7 cellular contexts compared by ENCODE assay signal in the genomic region with DNA sequence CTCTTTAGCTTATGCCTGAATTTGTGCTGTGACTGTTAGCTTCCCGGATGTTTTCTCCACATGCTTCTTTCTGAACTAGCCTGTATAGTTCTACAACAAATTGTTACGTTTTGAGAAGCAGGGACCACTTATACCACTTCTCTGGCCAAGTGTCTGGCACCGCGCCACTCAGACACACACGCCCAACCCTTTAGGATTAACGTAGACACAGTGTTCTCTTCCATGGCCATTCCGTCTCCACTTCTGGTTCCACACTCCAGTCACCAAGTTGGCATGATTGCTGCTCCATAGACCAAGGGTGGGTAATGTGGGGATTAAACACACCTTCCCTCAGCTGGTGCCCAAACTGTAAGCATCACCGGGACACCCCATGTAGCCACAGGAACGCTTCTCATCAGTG. TPM values are rescaled to one million over a fixed set of nuclear protein-coding genes. Genes with fewer than 3 reads are reported as not detected.
A peak's percentile ranks its signal among the peaks of the same experiment; 100 is the strongest.
DNase-seq lines count a peak whose midpoint lies in the region; ATAC-seq and TF ChIP-seq lines count a peak whose summit lies in the region.

No MANE protein-coding gene starts in this region.

- H3K27ac ChIP-seq in HUES48 (ENCODE audit: low read depth, low read length) = no peak overlapping the region
- no peak overlapping the region for H3K27ac ChIP-seq in fibroblast of lung (ENCODE audit: insufficient read depth, low read length)

- peak overlapping the region; percentile 71 for H3K4me3 ChIP-seq in HUES48 (ENCODE audit: low read depth, low read length)
- H3K4me3 ChIP-seq in fibroblast of lung (replicated peaks in 1 of 4; ENCODE audit: control extremely low read depth in 1 of 4, insufficient read depth in 1 of 4, low read depth in 3 of 4, low read length in 4 of 4) = peak overlapping the region in 2 of 4 experiments; percentile 60 to 73
- H3K4me3 ChIP-seq in skeletal muscle satellite cell (ENCODE audit: low read length) = peak overlapping the region; percentile 81

- H2AFZ ChIP-seq in fibroblast of lung (ENCODE audit: low read length) = peak overlapping the region; percentile 29

- no peaks in the 10 kb centered on the region for H3K36me3 ChIP-seq in HUES48 (ENCODE audit: control insufficient read depth, insufficient read depth, low read length)
- no peaks in the 10 kb centered on the region for H3K36me3 ChIP-seq in fibroblast of lung (ENCODE audit: control insufficient read depth, insufficient read depth, low read length)
- no peaks in the 10 kb centered on the region for H3K36me3 ChIP-seq in skeletal muscle satellite cell (ENCODE audit: insufficient read depth, low read length)

- no peaks in the 10 kb centered on the region for H3K9me3 ChIP-seq in HUES48 (ENCODE audit: control insufficient read depth, insufficient read depth, low read length)
- H3K9me3 ChIP-seq in fibroblast of lung (ENCODE audit: control insufficient read depth, insufficient read depth, low read depth, low read length) = no peaks in the 10 kb centered on the region
- H3K9me3 ChIP-seq in skeletal muscle satellite cell (replicated peaks; ENCODE audit: low read length) = no peaks in the 10 kb centered on the region

- DNase-seq in NCI-H69 (lab: John Stamatoyannopoulos, UW) (peak; percentile 56), fibroblast of lung (ENCODE audit: low read depth in 2 of 2) (no peak), NOMO-1 (lab: John Stamatoyannopoulos, UW; ENCODE audit: unreplicated experiment in 2 of 2) (no peak), sciatic nerve (ENCODE audit: low spot score) (no peak)
- DNase-seq in stimulated activated CD4-positive, alpha-beta T cell treated with anti-CD3 and anti-CD28 coated beads, Interleukin-15, amount 100 ng/mL, for 24 hours = no peak

- H3K27me3 ChIP-seq in HUES48 (ENCODE audit: control insufficient read depth, insufficient read depth, low read length) (peaks cover 30% of the 10 kb centered on the region), fibroblast of lung (ENCODE audit: control insufficient read depth, insufficient read depth, low read length) (peaks cover 20% of the 10 kb centered on the region), skeletal muscle satellite cell (ENCODE audit: control insufficient read depth, insufficient read depth, low read length) (peaks cover 47% of the 10 kb centered on the region)

- H3K4me1 ChIP-seq in HUES48 (ENCODE audit: control insufficient read depth, insufficient read depth, low read length) = peaks cover 43% of the 10 kb centered on the region
- H3K4me1 ChIP-seq in fibroblast of lung (ENCODE audit: control insufficient read depth, extremely low read depth, insufficient read depth, low read length) = peaks cover 2% of the 10 kb centered on the region
- peaks cover 12% of the 10 kb centered on the region for H3K4me1 ChIP-seq in skeletal muscle satellite cell (ENCODE audit: control insufficient read depth, insufficient read depth, low read length)

- intact Hi-C loops in sciatic nerve (cut with DNase I) = no loop called here

- H3K79me2 ChIP-seq in fibroblast of lung (ENCODE audit: control insufficient read depth, insufficient read depth, low read length) = no peaks in the 10 kb centered on the region

- ATAC-seq in sciatic nerve = no peak

- H3K4me2 ChIP-seq in fibroblast of lung (ENCODE audit: extremely low read depth, insufficient read depth, low read length) = peak overlapping the region; percentile 83
- peak overlapping the region; percentile 96 for H3K4me2 ChIP-seq in skeletal muscle satellite cell (ENCODE audit: low read length)

- no peak for TF ChIP-seq CTCF in fibroblast of lung (conservative IDR thresholded peaks at IDR 0.05 in 1 of 2, IDR thresholded peaks at IDR 0.05 in 1 of 2; ENCODE audit: low read depth in 1 of 2, low read length in 2 of 2)

- H3K9ac ChIP-seq in HUES48 (ENCODE audit: low read depth, low read length) (no peak overlapping the region), fibroblast of lung (ENCODE audit: insufficient read depth, low read length) (no peak overlapping the region), skeletal muscle satellite cell (ENCODE audit: low read depth, low read length) (no peak overlapping the region)

- no peaks in the 10 kb centered on the region for H4K20me1 ChIP-seq in fibroblast of lung (ENCODE audit: control insufficient read depth, extremely low read depth, insufficient read depth, low read length)

RNA-seq across cellular contexts. Expression of gene TMEM108, which starts 0.8 kb away (rescaled TPM):
- under 0.01 and 0.17 TPM in 2 replicates for total RNA-seq in fibroblast of lung
- polyA plus RNA-seq in fibroblast of lung = 0.10 and 0.27 TPM in 2 replicates
- polyA plus RNA-seq in fibroblast of lung (2012) = 0.10 and 0.21 TPM in 2 replicates
- 0.70 TPM in 1 of 2 replicates, not detected in the other for polyA minus RNA-seq in fibroblast of lung (ENCODE audit: low replicate concordance)
- 0.44 TPM in 1 of 2 replicates, not detected in the other for total RNA-seq in skeletal muscle satellite cell (2012; rRNA removed)
- total RNA-seq in sciatic nerve = 0.67 TPM
